Comparison of ENCODE assay signal across 8 cellular contexts in genomic region chr16:2032285-2033056, GRCh38. TPM values are rescaled to one million over a fixed set of nuclear protein-coding genes. Genes with fewer than 3 reads are reported as not detected.
DNase-seq lines count a peak whose midpoint lies in the region; ATAC-seq and TF ChIP-seq lines count a peak whose summit lies in the region.
"Had no signal": no experiment of that assay in that cellular context is flagged by ENCODE, and none has a peak within 500 bp of the region (broad histone marks: within the 10 kb centered on the region; RNA-seq: fewer than 3 reads in every experiment).

No MANE protein-coding gene starts in this region.

- peak overlapping the region; percentile 90 for H3K27ac ChIP-seq in PC-3 (ENCODE audit: low read length)

- TSS peak; percentile 14 for BruUV-seq in PC-3 (replicated peaks; lab: Mats Ljungman, UMichigan)

- DNase-seq in PC-3 (no peak), head of caudate nucleus (peak in 38 of 42 donors; percentile 26 to 83 (median 62)), DMS53 treated with DMSO at 0.1 percent for 48 hours (lab: John Stamatoyannopoulos, UW; ENCODE audit: unreplicated experiment) (no peak), middle frontal gyrus (ENCODE audit: extremely low spot score, low spot score) (no peak)
- no peak for DNase-seq in activated CD4-positive, alpha-beta T cell treated with anti-CD3 and anti-CD28 coated beads for 36 hours
- DNase-seq: SHP77 treated with DMSO at 0.1 percent for 48 hours had no signal

- H3K9me2 ChIP-seq in PC-3 (replicated peaks; ENCODE audit: low read length), result no peaks in the 10 kb centered on the region

- H3K36me3 ChIP-seq in PC-3 (ENCODE audit: low read depth, low read length), result no peaks in the 10 kb centered on the region; the same call in 1 of the 2 replicates
- peaks cover 18% of the 10 kb centered on the region for H3K36me3 ChIP-seq in skeletal muscle satellite cell (ENCODE audit: insufficient read depth, low read length)

- CTCF ChIA-PET in PC-3 (lab: Charles Lee), result interaction anchor here (0.5 kb wide), 1 partner anchor 25 kb away, joined by 3 read pairs; no protein-coding TSS in a partner anchor
- CTCF ChIA-PET in activated CD4-positive, alpha-beta T cell treated with anti-CD3 and anti-CD28 coated beads for 36 hours (lab: Charles Lee), result interaction anchor here (0.6 to 0.9 kb wide), 2 partner anchors 10 to 17 kb away, joined by 3 read pairs; no protein-coding TSS in a partner anchor

- H3K36me3 Mint-ChIP-seq in activated CD4-positive, alpha-beta T cell treated with anti-CD3 and anti-CD28 coated beads for 36 hours (ENCODE audit: low read depth), result no peaks in the 10 kb centered on the region

- peak overlapping the region; percentile 67 for H3K4me3 ChIP-seq in PC-3 (ENCODE audit: low read length)
- peak overlapping the region; percentile 72 for H3K4me3 ChIP-seq in skeletal muscle satellite cell (ENCODE audit: low read length)

- H3K9ac ChIP-seq in PC-3 (ENCODE audit: low read length) (peak overlapping the region; percentile 86), skeletal muscle satellite cell (ENCODE audit: low read depth, low read length) (peak overlapping the region; percentile 82)

- H3F3A ChIP-seq in PC-3 (ENCODE audit: low read length, unreplicated experiment), result no peaks in the 10 kb centered on the region

- H3K4me3 Mint-ChIP-seq in activated CD4-positive, alpha-beta T cell treated with anti-CD3 and anti-CD28 coated beads for 36 hours, result no peak overlapping the region
- H3K4me3 Mint-ChIP-seq: central memory CD8-positive, alpha-beta T cell had no signal

- H3K4me2 ChIP-seq in PC-3 (ENCODE audit: low read length) (peak overlapping the region; percentile 87), skeletal muscle satellite cell (ENCODE audit: low read length) (peak overlapping the region; percentile 93)

- POLR2A ChIA-PET in PC-3 (lab: Charles Lee; ENCODE audit: unreplicated experiment), result no interaction called here
- POLR2A ChIA-PET in activated CD4-positive, alpha-beta T cell treated with anti-CD3 and anti-CD28 coated beads for 36 hours (lab: Charles Lee), result interaction anchor here (0.6 kb wide), 1 partner anchor 89 kb away, joined by 3 read pairs; no protein-coding TSS in a partner anchor

- H3K9me3 ChIP-seq in PC-3 (ENCODE audit: low read length) (no peaks in the 10 kb centered on the region), skeletal muscle satellite cell (replicated peaks; ENCODE audit: low read length) (no peaks in the 10 kb centered on the region)

- peaks cover 60% of the 10 kb centered on the region for H3K79me2 ChIP-seq in PC-3 (ENCODE audit: low read length)

- no peaks in the 10 kb centered on the region for H3K4me1 Mint-ChIP-seq in activated CD4-positive, alpha-beta T cell treated with anti-CD3 and anti-CD28 coated beads for 36 hours
- H3K4me1 Mint-ChIP-seq: central memory CD8-positive, alpha-beta T cell had no signal

- no peak overlapping the region for H2AFZ ChIP-seq in PC-3 (ENCODE audit: low read length)

- no peaks in the 10 kb centered on the region for H4K20me1 ChIP-seq in PC-3 (ENCODE audit: low read length)

- no peak for TF ChIP-seq CTCF in PC-3 (conservative IDR thresholded peaks at IDR 0.05; ENCODE audit: low read depth, low read length)

- H3K4me1 ChIP-seq in PC-3 (ENCODE audit: insufficient read depth, low read length) (peaks cover 54% of the 10 kb centered on the region), skeletal muscle satellite cell (ENCODE audit: control insufficient read depth, insufficient read depth, low read length) (peaks cover 52% of the 10 kb centered on the region)

- peaks cover 3% of the 10 kb centered on the region for H3K27me3 Mint-ChIP-seq in activated CD4-positive, alpha-beta T cell treated with anti-CD3 and anti-CD28 coated beads for 36 hours
- H3K27me3 Mint-ChIP-seq: central memory CD8-positive, alpha-beta T cell had no signal

- H3K9me3 Mint-ChIP-seq in activated CD4-positive, alpha-beta T cell treated with anti-CD3 and anti-CD28 coated beads for 36 hours (ENCODE audit: low read depth), result no peaks in the 10 kb centered on the region
- H3K9me3 Mint-ChIP-seq: central memory CD8-positive, alpha-beta T cell had no signal

- no peak overlapping the region for H3K27ac Mint-ChIP-seq in activated CD4-positive, alpha-beta T cell treated with anti-CD3 and anti-CD28 coated beads for 36 hours

- ATAC-seq in PC-3, result peak; percentile 14
- ATAC-seq in activated CD4-positive, alpha-beta T cell treated with anti-CD3 and anti-CD28 coated beads for 36 hours, result no peak

- H3K27me3 ChIP-seq in PC-3 (ENCODE audit: low read length) (no peaks in the 10 kb centered on the region), skeletal muscle satellite cell (ENCODE audit: control insufficient read depth, insufficient read depth, low read length) (no peaks in the 10 kb centered on the region)

- intact Hi-C loops in PC-3 (cut with micrococcal nuclease), result no loop called here
- intact Hi-C loops in head of caudate nucleus (cut with DNase I), result no loop called here
- intact Hi-C loops in activated CD4-positive, alpha-beta T cell treated with anti-CD3 and anti-CD28 coated beads for 36 hours (cut with DNase I, micrococcal nuclease), result no loop called here

RNA-seq across cellular contexts. Expression of gene NHERF2, which starts 5.8 kb away (rescaled TPM):
- total RNA-seq in PC-3 (2014; rRNA removed), result 145 and 160 TPM in 2 replicates
- 3.5 and 6.1 TPM in 2 replicates for total RNA-seq in skeletal muscle satellite cell (2012; rRNA removed)
- total RNA-seq in activated CD4-positive, alpha-beta T cell treated with anti-CD3 and anti-CD28 coated beads for 36 hours, result 1 to 10 TPM; 1.9 to 2.7 TPM

RNA-seq across cellular contexts. Expression of gene NPW, which starts 12.9 kb away (rescaled TPM):
- 3.8 and 5.6 TPM in 2 replicates for total RNA-seq in PC-3 (2014; rRNA removed)
- not detected in 2 replicates for total RNA-seq in skeletal muscle satellite cell (2012; rRNA removed)
- total RNA-seq in activated CD4-positive, alpha-beta T cell treated with anti-CD3 and anti-CD28 coated beads for 36 hours, result 1 to 10 TPM; 2.0 to 2.8 TPM

RNA-seq across cellular contexts. Expression of gene NTHL1, which starts 15.2 kb away (rescaled TPM):
- 87.1 and 90.1 TPM in 2 replicates for total RNA-seq in PC-3 (2014; rRNA removed)
- 14.4 and 18.8 TPM in 2 replicates for total RNA-seq in skeletal muscle satellite cell (2012; rRNA removed)
- 10 to 100 TPM; 22.6 to 26.1 TPM for total RNA-seq in activated CD4-positive, alpha-beta T cell treated with anti-CD3 and anti-CD28 coated beads for 36 hours

RNA-seq across cellular contexts. Expression of gene TSC2, which starts 15.3 kb away (rescaled TPM):
- 59.3 and 64.4 TPM in 2 replicates for total RNA-seq in PC-3 (2014; rRNA removed)
- 34.9 and 36.5 TPM in 2 replicates for total RNA-seq in skeletal muscle satellite cell (2012; rRNA removed)
- total RNA-seq in activated CD4-positive, alpha-beta T cell treated with anti-CD3 and anti-CD28 coated beads for 36 hours, result 10 to 100 TPM; 49.6 to 72.9 TPM

RNA-seq across cellular contexts. Expression of gene ZNF598, which starts 22.9 kb away (rescaled TPM):
- 44.4 and 60.1 TPM in 2 replicates for total RNA-seq in PC-3 (2014; rRNA removed)
- 26.1 and 28.0 TPM in 2 replicates for total RNA-seq in skeletal muscle satellite cell (2012; rRNA removed)
- total RNA-seq in activated CD4-positive, alpha-beta T cell treated with anti-CD3 and anti-CD28 coated beads for 36 hours, result 10 to 100 TPM; 64.6 to 69.8 TPM

Comparison
In these comparisons a context has a peak if more than half of its experiments do, and no peak if none do; other contexts are left out.
1. DNase-seq: peak in head of caudate nucleus (38 of 42); none in PC-3 (single experiment), activated CD4-positive, alpha-beta T cell treated with anti-CD3 and anti-CD28 coated beads for 36 hours (single experiment), DMS53 treated with DMSO at 0.1 percent for 48 hours (single experiment) and middle frontal gyrus (single experiment).
2. RNA of gene NHERF2, which starts 5.8 kb away (total RNA-seq): 145 to 160 TPM in PC-3; 1.9 to 2.7 TPM in activated CD4-positive, alpha-beta T cell treated with anti-CD3 and anti-CD28 coated beads for 36 hours; every median in the first group is over 10 times any median in the second.